Comparison of ENCODE assay signal across 3 cellular contexts in genomic region chr2:231968820-231969219, GRCh38.
TF ChIP-seq lines count a peak whose summit lies in the region.

No MANE protein-coding gene starts in this region.

TF ChIP-seq in HepG2, 621 proteins besides CTCF, POLR2A, EP300 and RAD21:
- TF ChIP-seq ZNF580 (CRISPR knock-in tag; IDR thresholded peaks at IDR 0.05; ENCODE audit: borderline replicate concordance, low read depth) (no peak), ZFYVE20 (CRISPR knock-in tag; IDR thresholded peaks at IDR 0.05; ENCODE audit: borderline replicate concordance, low read depth) (no peak), SMC3 (IDR thresholded peaks at IDR 0.05; ENCODE audit: low read length) (no peak), ISX (CRISPR knock-in tag; conservative IDR thresholded peaks at IDR 0.05) (no peak), ZFP36 (IDR thresholded peaks at IDR 0.05; ENCODE audit: borderline replicate concordance, low read depth, low read length, partially characterized antibody) (peak; percentile 70)
TF ChIP-seq in HepG2: peak in this region for 1.

TF ChIP-seq in HEK293, 187 proteins besides CTCF, POLR2A, EP300 and RAD21:
- no peak for TF ChIP-seq ZNF626 (tag by site-specific recombination; IDR thresholded peaks at IDR 0.05)
- no peak for TF ChIP-seq ZNF394 (tag by site-specific recombination; IDR thresholded peaks at IDR 0.05; ENCODE audit: borderline replicate concordance)
- no peak for TF ChIP-seq ZNF202 (tag by site-specific recombination; IDR thresholded peaks at IDR 0.05; ENCODE audit: borderline replicate concordance)
- no peak for TF ChIP-seq ZNF624 (tag by site-specific recombination; IDR thresholded peaks at IDR 0.05)
- TF ChIP-seq ZNF776 (tag by site-specific recombination; IDR thresholded peaks at IDR 0.05; ENCODE audit: borderline replicate concordance), result no peak
- TF ChIP-seq ZNF501 (tag by site-specific recombination; IDR thresholded peaks at IDR 0.05), result no peak
- peak; percentile 50; the same call in 1 of the 2 replicates for TF ChIP-seq TRIM28 (IDR thresholded peaks at IDR 0.05; ENCODE audit: borderline replicate concordance, low read length)
- TF ChIP-seq ZBTB20 (tag by site-specific recombination; IDR thresholded peaks at IDR 0.05), result no peak
- no peak for TF ChIP-seq ZNF571 (tag by site-specific recombination; IDR thresholded peaks at IDR 0.05)
- no peak for TF ChIP-seq ZBTB17 (tag by site-specific recombination; IDR thresholded peaks at IDR 0.05)
- TF ChIP-seq ZNF777 (tag by site-specific recombination; IDR thresholded peaks at IDR 0.05; ENCODE audit: borderline replicate concordance), result no peak
- no peak for TF ChIP-seq ZBTB6 (tag by site-specific recombination; IDR thresholded peaks at IDR 0.05)
- TF ChIP-seq HOXA7 (CRISPR knock-in tag; IDR thresholded peaks at IDR 0.05; ENCODE audit: borderline replicate concordance), result no peak
- peak; percentile 80 for TF ChIP-seq SETDB1 (IDR thresholded peaks at IDR 0.05; ENCODE audit: insufficient read length, low read length)
- TF ChIP-seq ZNF221 (tag by site-specific recombination; IDR thresholded peaks at IDR 0.05; ENCODE audit: borderline replicate concordance), result no peak

TF ChIP-seq in K562, 482 proteins besides CTCF, POLR2A, EP300 and RAD21:
- TF ChIP-seq ZFP36 (IDR thresholded peaks at IDR 0.05; ENCODE audit: low read depth, low read length, partially characterized antibody) (peak; percentile 90), TAF7 (tag; IDR thresholded peaks at IDR 0.05) (no peak), XRCC4 (IDR thresholded peaks at IDR 0.05; ENCODE audit: extremely low read depth, insufficient read depth, insufficient read length) (no peak), CBX3 (IDR thresholded peaks at IDR 0.05; ENCODE audit: borderline replicate concordance in 1 of 2, low read length in 2 of 2) (0 out of 3 replicates have a peak, but pooled peaks of 1 of the 2 experiments have one; percentile 19)
TF ChIP-seq in K562: peak in this region for 2.
